Comparison of ENCODE assay signal across 29 cellular contexts in the genomic region with DNA sequence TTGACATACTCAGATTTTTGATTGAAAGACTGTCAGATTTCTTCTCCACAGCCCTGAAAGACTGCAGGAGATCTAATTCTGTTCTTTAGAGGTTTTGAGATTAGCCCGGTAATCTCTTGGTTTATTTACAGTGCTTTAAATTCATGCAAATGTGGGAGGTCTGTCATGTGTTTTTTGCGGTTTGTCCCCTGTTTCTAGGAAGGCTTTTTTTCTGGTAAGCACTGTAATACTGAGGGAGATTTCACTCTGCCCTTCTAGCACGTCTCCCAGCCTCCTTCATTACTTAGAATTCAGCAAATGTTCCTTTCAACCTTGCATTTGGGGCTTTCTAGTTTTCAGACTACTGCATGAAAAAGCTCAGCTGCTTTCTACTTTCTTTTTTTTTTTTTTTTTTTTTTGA. TPM values are rescaled to one million over a fixed set of nuclear protein-coding genes. Genes with fewer than 3 reads are reported as not detected.
DNase-seq lines count a peak whose midpoint lies in the region; ATAC-seq, FAIRE-seq and TF ChIP-seq lines count a peak whose summit lies in the region.
"Had no signal": no experiment of that assay in that cellular context is flagged by ENCODE, and none has a peak within 500 bp of the region (broad histone marks: within the 10 kb centered on the region; RNA-seq: fewer than 3 reads in every experiment).

No MANE protein-coding gene starts in this region.

- peak overlapping the region in 46 of 59 donors; percentile 7 to 84 (median 66) for H3K27ac ChIP-seq in dorsolateral prefrontal cortex
- H3K27ac ChIP-seq: adrenal gland, breast epithelium, WERI-Rb-1 had no signal

- peak; percentile 78 for FAIRE-seq in D721Med (lab: Jason Lieb, UNC)
- FAIRE-seq: GM19239, H1 had no signal

- ATAC-seq in naive thymus-derived CD8-positive, alpha-beta T cell, result no peak
- ATAC-seq: left cardiac atrium had no signal

- H3K27ac Mint-ChIP-seq in naive thymus-derived CD8-positive, alpha-beta T cell, result no peak overlapping the region
- H3K27ac Mint-ChIP-seq: activated CD4-positive, alpha-beta memory T cell treated with anti-CD3 and anti-CD28 coated beads, Interleukin-2, amount 10 ng/mL, durations not matched to agents 7 days and 5 days; CD4-positive, alpha-beta T cell; type B pancreatic cell had no signal

- DNase-seq in Ammon's horn (ENCODE audit: low spot score) (peak; percentile 3), D721Med (ENCODE audit: insufficient read length, low spot score) (peak; percentile 14), NCI-H526 treated with DMSO at 0.1 percent for 48 hours (lab: John Stamatoyannopoulos, UW) (peak; percentile 49), dorsolateral prefrontal cortex (no peak), SHP77 treated with DMSO at 0.1 percent for 48 hours (lab: John Stamatoyannopoulos, UW) (no peak), pons (ENCODE audit: low spot score) (no peak)
- DNase-seq in naive thymus-derived CD8-positive, alpha-beta T cell, result no peak
- DNase-seq: activated CD4-positive, alpha-beta memory T cell treated with anti-CD3 and anti-CD28 coated beads, Interleukin-2, amount 10 ng/mL, durations not matched to agents 7 days and 5 days; activated gamma-delta T cell treated with Interleukin-2 at 50 U/mL for 16 hours; adrenal gland; CD4-positive, alpha-beta T cell; GDM1; left cardiac atrium; mesenchymal stem cell; NCI-H1105 treated with DMSO at 0.1 percent for 48 hours; NCI-H2081; NCI-H345; NK-92 treated with Interleukin-12 subunit alpha and Interleukin-12 subunit beta, amount 100 ng/mL, for 24 hours; stimulated activated CD4-positive, alpha-beta T cell treated with anti-CD3 and anti-CD28 coated beads, Interleukin-4, amount 100 ng/mL, for 4 hours; WERI-Rb-1 had no signal

- H3K9me3 Mint-ChIP-seq in naive thymus-derived CD8-positive, alpha-beta T cell, result no peaks in the 10 kb centered on the region
- H3K9me3 Mint-ChIP-seq: activated CD4-positive, alpha-beta memory T cell treated with anti-CD3 and anti-CD28 coated beads, Interleukin-2, amount 10 ng/mL, durations not matched to agents 7 days and 5 days; CD4-positive, alpha-beta T cell; type B pancreatic cell had no signal

- intact Hi-C loops in dorsolateral prefrontal cortex (cut with DNase I), result no loop called here

- H3K4me3 Mint-ChIP-seq in naive thymus-derived CD8-positive, alpha-beta T cell, result peak overlapping the region in 1 of 10 donors; percentile 0
- H3K4me3 Mint-ChIP-seq: activated CD4-positive, alpha-beta memory T cell treated with anti-CD3 and anti-CD28 coated beads, Interleukin-2, amount 10 ng/mL, durations not matched to agents 7 days and 5 days; CD4-positive, alpha-beta T cell; type B pancreatic cell had no signal

- peaks cover 0 to 2% (median 0%) of the 10 kb centered on the region in 3 donors for H3K36me3 Mint-ChIP-seq in naive thymus-derived CD8-positive, alpha-beta T cell
- H3K36me3 Mint-ChIP-seq: type B pancreatic cell had no signal

- peak overlapping the region in 8 of 59 donors; percentile 1 to 21 (median 8) for H3K4me3 ChIP-seq in dorsolateral prefrontal cortex
- H3K4me3 ChIP-seq: adrenal gland, breast epithelium had no signal

- H3K27me3 Mint-ChIP-seq in naive thymus-derived CD8-positive, alpha-beta T cell, result no peaks in the 10 kb centered on the region
- H3K27me3 Mint-ChIP-seq: activated CD4-positive, alpha-beta memory T cell treated with anti-CD3 and anti-CD28 coated beads, Interleukin-2, amount 10 ng/mL, durations not matched to agents 7 days and 5 days; CD4-positive, alpha-beta T cell; type B pancreatic cell had no signal

- no peaks in the 10 kb centered on the region for H3K27me3 ChIP-seq in dorsolateral prefrontal cortex
- H3K27me3 ChIP-seq: adrenal gland, breast epithelium had no signal

- POLR2A ChIA-PET in naive thymus-derived CD8-positive, alpha-beta T cell (lab: Charles Lee), result no interaction called here

- TF ChIP-seq CTCF in D721Med (IDR thresholded peaks at IDR 0.05; ENCODE audit: insufficient read depth, missing control alignments) (no peak), dorsolateral prefrontal cortex (IDR thresholded peaks at IDR 0.05 in 54 of 56, conservative IDR thresholded peaks at IDR 0.05 in 2 of 56; ENCODE audit: low read depth in 1 of 56, partially characterized antibody in 56 of 56) (no peak)

- H3K4me1 Mint-ChIP-seq in naive thymus-derived CD8-positive, alpha-beta T cell, result peaks cover 8 to 25% (median 14%) of the 10 kb centered on the region in 4 donors

RNA-seq across cellular contexts. Expression of a gene that starts 31.1 kb away (rescaled TPM):
- 100 to 1,000 TPM in 47 of 120 experiments, 10 to 100 TPM in 73; 61.8 to 136 (median 95.7) TPM for total RNA-seq in dorsolateral prefrontal cortex
- total RNA-seq in naive thymus-derived CD8-positive, alpha-beta T cell, result 10 to 100 TPM; 11.5 to 12.1 TPM
- polyA plus RNA-seq in naive thymus-derived CD8-positive, alpha-beta T cell, result 1 to 10 TPM; 2.9 to 4.2 (median 4.0) TPM

RNA-seq across cellular contexts. Expression of a gene that starts 52.9 kb away (rescaled TPM):
- total RNA-seq in dorsolateral prefrontal cortex, result under 1 TPM in 1 of 120 experiments, not detected in 119; 0.82 TPM
- not detected for total RNA-seq in naive thymus-derived CD8-positive, alpha-beta T cell
- not detected for polyA plus RNA-seq in naive thymus-derived CD8-positive, alpha-beta T cell
- total RNA-seq: activated CD4-positive, alpha-beta memory T cell treated with anti-CD3 and anti-CD28 coated beads, Interleukin-2, amount 10 ng/mL, durations not matched to agents 7 days and 5 days; adrenal gland; breast epithelium; CD4-positive, alpha-beta T cell; H1; left cardiac atrium; LHCN-M2; osteoblast; SK-MEL-5; T-helper 2 cell treated with Interferon-gamma antibody and Interleukin-4, amounts not matched to agents 100 ng/mL and 5 ng/mL, for 36 hours had no signal
- polyA plus RNA-seq: adrenal gland, AG04450, H1 had no signal

Comparison
In these comparisons a context has a peak if more than half of its experiments do, and no peak if none do; other contexts are left out.
1. DNase-seq: peak in Ammon's horn (single experiment), D721Med (single experiment) and NCI-H526 treated with DMSO at 0.1 percent for 48 hours (single experiment); none in dorsolateral prefrontal cortex (0 of 10), SHP77 treated with DMSO at 0.1 percent for 48 hours (single experiment), naive thymus-derived CD8-positive, alpha-beta T cell (0 of 10) and pons (single experiment).
2. RNA of a gene that starts 31.1 kb away (total RNA-seq): 61.8 to 136 TPM in dorsolateral prefrontal cortex; 11.5 to 12.1 TPM in naive thymus-derived CD8-positive, alpha-beta T cell; every median in the first group is over 4 times any median in the second.